In the genomic region with DNA sequence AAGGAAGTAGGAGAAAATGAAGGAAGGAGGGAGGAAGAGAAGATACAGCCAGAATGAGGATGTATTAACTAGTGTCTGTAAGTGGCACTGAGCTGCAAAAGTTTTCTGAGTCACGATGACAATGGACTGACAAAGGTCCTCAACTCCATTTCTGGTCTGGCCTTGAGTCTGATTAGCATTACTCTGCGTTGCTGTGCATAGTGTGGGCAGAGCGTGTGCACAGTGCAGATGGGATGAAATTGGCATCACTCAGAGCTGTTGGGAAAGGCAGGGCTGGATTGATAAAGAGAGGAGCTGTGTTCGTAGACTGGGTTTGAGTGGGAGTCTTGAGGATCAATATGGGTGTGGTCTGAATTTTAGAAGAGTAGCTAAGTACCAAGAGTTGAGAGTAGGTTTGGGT, we compare ENCODE assay signal across 1 cellular context.
TF ChIP-seq lines count a peak whose summit lies in the region.

No MANE protein-coding gene starts in this region.

TF ChIP-seq in K562, 482 proteins besides CTCF, POLR2A, EP300 and RAD21:
- TF ChIP-seq ZNF124 (CRISPR knock-in tag; IDR thresholded peaks at IDR 0.05) (no peak), ZNF347 (CRISPR knock-in tag; IDR thresholded peaks at IDR 0.05; ENCODE audit: low read depth) (no peak), CBFA2T2 (conservative IDR thresholded peaks at IDR 0.05) (0 out of 2 replicates have a peak, but pooled peaks have one; percentile 11), CBFA2T3 (IDR thresholded peaks at IDR 0.05) (0 out of 2 replicates have a peak, but pooled peaks have one; percentile 18)
